In the genomic region with DNA sequence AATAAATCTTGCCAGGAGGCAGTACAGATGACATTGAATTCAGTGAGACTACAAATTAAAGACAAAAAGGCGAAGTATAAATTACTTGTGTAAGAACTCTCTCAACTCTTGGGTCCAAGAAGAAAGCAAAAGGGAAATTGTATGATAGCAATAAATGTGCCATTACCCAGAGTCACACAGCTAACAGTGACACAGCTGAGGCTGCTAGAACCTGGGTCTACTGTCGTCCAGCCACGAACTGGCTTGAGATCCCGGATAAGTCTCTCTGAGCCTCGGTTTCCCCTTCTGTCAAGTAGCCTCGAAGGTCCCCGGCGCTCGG, we compare ENCODE assay signal across 8 cellular contexts. TPM values are rescaled to one million over a fixed set of nuclear protein-coding genes. Genes with fewer than 3 reads are reported as not detected.
DNase-seq lines count a peak whose midpoint lies in the region; ATAC-seq and TF ChIP-seq lines count a peak whose summit lies in the region.

No MANE protein-coding gene starts in this region.

- H3K4me2 ChIP-seq in OCI-LY7 (ENCODE audit: low read length): peak overlapping the region; percentile 62

- H3K36me3 ChIP-seq in OCI-LY7 (ENCODE audit: insufficient read depth, low read length) (no peaks in the 10 kb centered on the region), psoas muscle (ENCODE audit: insufficient read depth in 1 of 2, low read depth in 1 of 2) (no peaks in the 10 kb centered on the region)

- H3K79me2 ChIP-seq in OCI-LY7 (ENCODE audit: insufficient read depth, low read depth, low read length): no peaks in the 10 kb centered on the region

- peaks cover 0 to 7% (median 0%) of the 10 kb centered on the region in 3 donors for H3K27me3 ChIP-seq in psoas muscle (ENCODE audit: insufficient read depth in 3 of 3, low read length in 2 of 3)

- intact Hi-C loops in OCI-LY7 (cut with micrococcal nuclease; ENCODE audit: unreplicated experiment) (loop anchor here (1.0 to 10.0 kb wide), 5 partner anchors 94 to 471 kb away; no protein-coding TSS in a partner anchor), psoas muscle (cut with DNase I) (loop anchor here (2.0 to 10.0 kb wide), 7 partner anchors 81 to 471 kb away; no protein-coding TSS in a partner anchor)

- POLR2A ChIA-PET in OCI-LY7 (lab: Charles Lee): interaction anchor here (1.6 kb wide), 1 partner anchor 95 kb away, joined by 4 read pairs; no protein-coding TSS in a partner anchor

- TF ChIP-seq CTCF in OCI-LY7 (conservative IDR thresholded peaks at IDR 0.05; ENCODE audit: low read length) (no peak), epithelial cell of proximal tubule (conservative IDR thresholded peaks at IDR 0.05; ENCODE audit: low read depth, low read length) (no peak), psoas muscle (IDR thresholded peaks at IDR 0.05) (no peak)

- WGBS in psoas muscle, 3 donors: 6 to 8% (median 7%) methylated on average over 9 of the region's 9 CpGs

- peak overlapping the region; percentile 67 for H3K4me3 ChIP-seq in OCI-LY7 (ENCODE audit: low read depth, low read length, poor library complexity, severe bottlenecking)
- peak overlapping the region; percentile 80 for H3K4me3 ChIP-seq in epithelial cell of proximal tubule (ENCODE audit: low read depth, low read length)
- peak overlapping the region; percentile 83 for H3K4me3 ChIP-seq in psoas muscle

- H3K4me1 ChIP-seq in OCI-LY7 (ENCODE audit: insufficient read depth, low read length, poor library complexity, severe bottlenecking) (peaks cover 29% of the 10 kb centered on the region), psoas muscle (peaks cover 15% of the 10 kb centered on the region)

- DNase-seq in OCI-LY7 (ENCODE audit: low spot score): no peak
- DNase-seq in epithelial cell of proximal tubule (ENCODE audit: low read depth): no peak
- DNase-seq in psoas muscle: no peak
- DNase-seq in activated CD8-positive, alpha-beta memory T cell treated with anti-CD3 and anti-CD28 coated beads for 24 hours: no peak
- DNase-seq in DMS79 treated with DMSO at 0.1 percent for 48 hours (lab: John Stamatoyannopoulos, UW): no peak
- DNase-seq in erythroblast (lab: John Stamatoyannopoulos, UW): no peak
- no peak for DNase-seq in germinal center (ENCODE audit: low spot score)

- no peaks in the 10 kb centered on the region for H3K9me2 ChIP-seq in OCI-LY7 (ENCODE audit: insufficient read depth, low read length)

- no peak overlapping the region for H3K27ac ChIP-seq in OCI-LY7 (ENCODE audit: low read depth, low read length, poor library complexity, severe bottlenecking)
- H3K27ac ChIP-seq in psoas muscle: peak overlapping the region; percentile 87

- H2AFZ ChIP-seq in OCI-LY7 (ENCODE audit: low read length): peak overlapping the region; percentile 23; the same call in 1 of the 2 replicates

- no peak for TF ChIP-seq POLR2A in erythroblast (IDR thresholded peaks at IDR 0.05; ENCODE audit: low read length)

- peak; percentile 11 for ATAC-seq in GM19395 (IDR thresholded peaks at IDR 0.05; ENCODE audit: unreplicated experiment)
- peak in 1 of 4 donors; percentile 39 for ATAC-seq in psoas muscle

- BruUV-seq in OCI-LY7 (replicated peaks; lab: Mats Ljungman, UMichigan): no TSS peak

- H3K9me3 ChIP-seq in OCI-LY7 (ENCODE audit: low read length) (no peaks in the 10 kb centered on the region), psoas muscle (no peaks in the 10 kb centered on the region)

- CTCF ChIA-PET in OCI-LY7 (lab: Charles Lee; ENCODE audit: unreplicated experiment): no interaction called here

- no peaks in the 10 kb centered on the region for H4K20me1 ChIP-seq in OCI-LY7 (ENCODE audit: insufficient read depth, low read length)

RNA-seq across cellular contexts. Expression of gene ROR1, which starts 0.4 kb away (rescaled TPM):
- total RNA-seq in OCI-LY7 (2014; rRNA removed; shearing (Covaris generic)): 0.47 and 0.85 TPM in 2 replicates
- total RNA-seq in OCI-LY7 (2022): 1.4 and 2.5 TPM in 2 replicates
- total RNA-seq in epithelial cell of proximal tubule: 5.9 and 11.4 TPM in 2 replicates
- total RNA-seq in psoas muscle: 1 to 10 TPM; 1.2 to 2.8 (median 2.0) TPM
- polyA plus RNA-seq in psoas muscle: under 1 TPM; 0.13 to 0.69 (median 0.44) TPM
